Comparison of ENCODE assay signal across 1 cellular context in the genomic region with DNA sequence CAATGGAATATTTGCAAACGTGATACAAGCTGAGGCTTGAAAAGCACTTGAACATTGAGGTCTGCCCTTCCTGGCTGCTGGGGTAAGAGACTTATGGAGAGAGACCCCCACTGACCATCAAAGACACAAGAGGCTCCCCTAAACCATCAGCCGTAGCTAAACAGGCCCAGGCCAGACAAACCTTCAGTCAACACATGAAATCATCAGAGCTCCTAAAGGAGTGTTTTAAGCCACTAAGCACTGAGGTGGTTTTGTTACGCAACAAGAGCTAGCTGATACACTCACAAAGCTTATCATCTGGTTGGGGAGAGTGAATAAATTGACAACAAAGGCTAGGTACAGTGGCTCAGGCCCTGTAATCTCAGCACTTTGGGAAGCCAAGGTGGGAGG.
TF ChIP-seq lines count a peak whose summit lies in the region.

No MANE protein-coding gene starts in this region.

TF ChIP-seq in IMR-90, 13 proteins besides CTCF, POLR2A, EP300 and RAD21 (continued from another document):
- TF ChIP-seq, protein P1, sequence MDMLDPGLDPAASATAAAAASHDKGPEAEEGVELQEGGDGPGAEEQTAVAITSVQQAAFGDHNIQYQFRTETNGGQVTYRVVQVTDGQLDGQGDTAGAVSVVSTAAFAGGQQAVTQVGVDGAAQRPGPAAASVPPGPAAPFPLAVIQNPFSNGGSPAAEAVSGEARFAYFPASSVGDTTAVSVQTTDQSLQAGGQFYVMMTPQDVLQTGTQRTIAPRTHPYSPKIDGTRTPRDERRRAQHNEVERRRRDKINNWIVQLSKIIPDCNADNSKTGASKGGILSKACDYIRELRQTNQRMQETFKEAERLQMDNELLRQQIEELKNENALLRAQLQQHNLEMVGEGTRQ (IDR thresholded peaks at IDR 0.05; ENCODE audit: low read depth, low read length), result no peak
